Comparison of ENCODE assay signal across 17 cellular contexts in the genomic region with DNA sequence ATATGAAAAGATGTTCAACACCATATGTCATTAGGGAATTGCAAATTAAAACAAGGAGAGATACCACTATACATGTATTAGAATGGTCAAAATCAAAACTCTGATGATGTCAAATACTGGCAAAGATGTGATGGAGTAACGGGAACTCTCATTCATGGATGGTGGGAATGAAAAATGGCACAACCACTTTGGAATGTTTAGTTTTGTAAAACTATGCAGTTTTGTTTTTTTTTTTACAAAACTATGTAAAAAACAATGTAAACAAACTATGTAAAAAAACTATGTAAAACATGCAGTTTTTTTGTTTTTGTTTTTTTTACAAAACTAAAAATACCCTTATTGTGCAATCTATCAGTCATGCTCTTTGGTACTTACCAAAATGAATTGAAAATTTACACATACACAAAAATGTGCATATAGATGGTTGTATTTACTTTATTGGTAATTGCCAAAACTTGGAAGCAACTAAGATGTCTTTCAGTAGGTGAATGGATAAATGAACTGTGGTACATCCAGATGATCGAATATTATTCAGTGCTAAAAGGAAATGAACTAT.
"Had no signal": no experiment of that assay in that cellular context is flagged by ENCODE, and none has a peak within 500 bp of the region (broad histone marks: within the 10 kb centered on the region; RNA-seq: fewer than 3 reads in every experiment).

No MANE protein-coding gene starts in this region.

- ATAC-seq: effector memory CD8-positive, alpha-beta T cell; gastrocnemius medialis; heart right ventricle; left lobe of liver; mucosa of descending colon; naive thymus-derived CD8-positive, alpha-beta T cell had no signal

- H3K27ac Mint-ChIP-seq: dendritic cell treated with granulocyte-macrophage colony-stimulating factor and Interleukin-4, amounts not matched to agents 40 ng/mL and 50 ng/mL, for 4 days; effector memory CD8-positive, alpha-beta T cell; naive thymus-derived CD8-positive, alpha-beta T cell had no signal

- H3K9me3 Mint-ChIP-seq: dendritic cell treated with granulocyte-macrophage colony-stimulating factor and Interleukin-4, amounts not matched to agents 40 ng/mL and 50 ng/mL, for 4 days; effector memory CD8-positive, alpha-beta T cell; naive thymus-derived CD8-positive, alpha-beta T cell had no signal

- H3K9me3 ChIP-seq: esophagus squamous epithelium, gastrocnemius medialis, heart right ventricle, mucosa of descending colon, ovary, right atrium auricular region had no signal

- H3K36me3 ChIP-seq: esophagus squamous epithelium, gastrocnemius medialis, heart right ventricle, ovary, right atrium auricular region had no signal

- FAIRE-seq: colon, small intestine had no signal

- H3K27ac ChIP-seq: esophagus squamous epithelium, gastrocnemius medialis, heart right ventricle, ovary, right atrium auricular region had no signal

- H3K4me3 Mint-ChIP-seq: dendritic cell treated with granulocyte-macrophage colony-stimulating factor and Interleukin-4, amounts not matched to agents 40 ng/mL and 50 ng/mL, for 4 days; effector memory CD8-positive, alpha-beta T cell; naive thymus-derived CD8-positive, alpha-beta T cell; neural crest cell had no signal

- H3K4me3 ChIP-seq: esophagus squamous epithelium, gastrocnemius medialis, heart right ventricle, mucosa of descending colon, ovary, right atrium auricular region had no signal

- DNase-seq: effector memory CD8-positive, alpha-beta T cell; esophagus squamous epithelium; gastrocnemius medialis; heart right ventricle; hypothalamus; islet precursor cell; mucosa of descending colon; naive thymus-derived CD8-positive, alpha-beta T cell; ovary; small intestine; stimulated activated CD4-positive, alpha-beta T cell treated with anti-CD3 and anti-CD28 coated beads, Interleukin-12 subunit alpha, Interleukin-12 subunit beta, amount 100 ng/mL, for 4 hours; stimulated activated naive CD4-positive, alpha-beta T cell had no signal

- H3K27me3 ChIP-seq: esophagus squamous epithelium, gastrocnemius medialis, heart right ventricle, ovary, right atrium auricular region had no signal
